11 cellular contexts compared by ENCODE assay signal in genomic region chr5:146466521-146467349, GRCh38. TPM values are rescaled to one million over a fixed set of nuclear protein-coding genes. Genes with fewer than 3 reads are reported as not detected.
DNase-seq lines count a peak whose midpoint lies in the region; ATAC-seq and TF ChIP-seq lines count a peak whose summit lies in the region.
"Had no signal": no experiment of that assay in that cellular context is flagged by ENCODE, and none has a peak within 500 bp of the region (broad histone marks: within the 10 kb centered on the region; RNA-seq: fewer than 3 reads in every experiment).

No MANE protein-coding gene starts in this region.

- TF ChIP-seq CTCF in left ventricle myocardium inferior (IDR thresholded peaks at IDR 0.05; ENCODE audit: borderline replicate concordance) (peak; percentile 48), sigmoid colon (IDR thresholded peaks at IDR 0.05) (no peak), GM13976 (IDR thresholded peaks at IDR 0.05; ENCODE audit: borderline replicate concordance, control extremely low read depth, extremely low read depth, insufficient read depth, missing control alignments) (no peak)

- no peak overlapping the region for H3K4me3 ChIP-seq in left ventricle myocardium inferior
- no peak overlapping the region for H3K4me3 ChIP-seq in sigmoid colon

- ATAC-seq in Right ventricle myocardium inferior (no peak), GM18868 (IDR thresholded peaks at IDR 0.05; ENCODE audit: unreplicated experiment) (no peak)

- peaks cover 56% of the 10 kb centered on the region for H3K36me3 ChIP-seq in left ventricle myocardium inferior
- peaks cover 0 to 67% (median 28%) of the 10 kb centered on the region in 4 donors for H3K36me3 ChIP-seq in sigmoid colon

- 58 to 66% methylated on average over 3 of the region's 3 CpGs for WGBS in sigmoid colon, 2 donors

- H3K27me3 ChIP-seq in left ventricle myocardium inferior (ENCODE audit: low read depth), result no peaks in the 10 kb centered on the region
- H3K27me3 ChIP-seq in sigmoid colon, result no peaks in the 10 kb centered on the region

- DNase-seq in left ventricle myocardium inferior (no peak), Right ventricle myocardium inferior (ENCODE audit: missing footprints) (no peak), SW480 (ENCODE audit: low spot score) (peak; percentile 40), globus pallidus (ENCODE audit: low spot score) (peak; percentile 29), sigmoid colon (no peak), GM13976 (ENCODE audit: low spot score) (no peak), HuH-7 (ENCODE audit: low spot score) (no peak)
- DNase-seq: DMS79 treated with DMSO at 0.1 percent for 48 hours, NCI-H2029 had no signal

- H3K4me1 ChIP-seq in left ventricle myocardium inferior (peaks cover 6% of the 10 kb centered on the region), sigmoid colon (peaks cover 0 to 5% (median 0%) of the 10 kb centered on the region in 4 donors)

- TF ChIP-seq POLR2A in sigmoid colon (IDR thresholded peaks at IDR 0.05), result no peak

- no peak for TF ChIP-seq EP300 in sigmoid colon (IDR thresholded peaks at IDR 0.05)

- no peak overlapping the region for H3K27ac ChIP-seq in left ventricle myocardium inferior (replicated peaks)
- H3K27ac ChIP-seq in sigmoid colon, result no peak overlapping the region

- in situ Hi-C loops in GM13976 (cut with MboI; ENCODE audit: low sequenced_read_pairs, unreplicated experiment), result no loop called here

- H3K9me3 ChIP-seq in left ventricle myocardium inferior (replicated peaks), result no peaks in the 10 kb centered on the region
- no peaks in the 10 kb centered on the region for H3K9me3 ChIP-seq in sigmoid colon

- intact Hi-C loops in left ventricle myocardium inferior (cut with micrococcal nuclease) (no loop called here), Right ventricle myocardium inferior (cut with DNase I) (no loop called here), sigmoid colon (cut with DNase I) (no loop called here)

RNA-seq across cellular contexts. Expression of gene TCERG1, which starts 19.6 kb away (rescaled TPM):
- 20.1 TPM for total RNA-seq in left ventricle myocardium inferior
- 16.4 TPM for total RNA-seq in Right ventricle myocardium inferior
- 10 to 100 TPM; 37.7 to 67.3 (median 51.0) TPM for total RNA-seq in sigmoid colon
- 10 to 100 TPM; 10.2 to 37.9 (median 10.9) TPM for polyA plus RNA-seq in sigmoid colon

RNA-seq across cellular contexts. Expression of gene GPR151, which starts 49.3 kb away (rescaled TPM):
- total RNA-seq in left ventricle myocardium inferior (not detected), Right ventricle myocardium inferior (not detected), sigmoid colon (not detected)
- not detected for polyA plus RNA-seq in sigmoid colon
- total RNA-seq: activated T-helper 2 cell treated with anti-CD3 and anti-CD28 coated beads, Interferon-gamma antibody, Interleukin-2, Interleukin-4, amounts not matched to agents 10 μg/mL and 5 μg/mL and 100 μg/mL, durations not matched to agents 14 hours and 24 hours and 36 hours had no signal

Comparison
In these comparisons a context has a peak if more than half of its experiments do, and no peak if none do; other contexts are left out.
1. DNase-seq: peak in SW480 (single experiment) and globus pallidus (single experiment); none in left ventricle myocardium inferior (single experiment), Right ventricle myocardium inferior (single experiment), sigmoid colon (single experiment), GM13976 (single experiment) and HuH-7 (single experiment).